ENCODE assay signal across 22 cellular contexts in genomic region chr9:7967851-7968250, GRCh38.
A peak's percentile ranks its signal among the peaks of the same experiment; 100 is the strongest.
DNase-seq lines count a peak whose midpoint lies in the region; ATAC-seq and TF ChIP-seq lines count a peak whose summit lies in the region.
"Had no signal": no experiment of that assay in that cellular context is flagged by ENCODE, and none has a peak within 500 bp of the region (broad histone marks: within the 10 kb centered on the region; RNA-seq: fewer than 3 reads in every experiment).

No MANE protein-coding gene starts in this region.

- TF ChIP-seq CTCF in DND-41 (IDR thresholded peaks at IDR 0.05; ENCODE audit: borderline replicate concordance, extremely low read depth, low read length, poor library complexity, severe bottlenecking) (no peak), progenitor cell of endocrine pancreas (IDR thresholded peaks at IDR 0.05; ENCODE audit: unreplicated experiment) (no peak)

- DNase-seq in DND-41 (no peak), NCI-H748 (lab: John Stamatoyannopoulos, UW; ENCODE audit: unreplicated experiment) (peak; percentile 71), iPS DF 19.7 (ENCODE audit: low read depth, low spot score) (peak; percentile 40), progenitor cell of endocrine pancreas (ENCODE audit: low spot score, unreplicated experiment) (no peak), KG1 (lab: John Stamatoyannopoulos, UW) (no peak), NAMALWA (ENCODE audit: low spot score) (no peak)
- DNase-seq: DMS79; esophagus squamous epithelium; GM23248; mesenchymal stem cell; NCI-H1105; NCI-H2107; NCI-H69; nephron progenitor cell; psoas muscle; stimulated activated CD4-positive, alpha-beta T cell treated with anti-CD3 and anti-CD28 coated beads, Interleukin-4, amount 100 ng/mL, for 4 hours; substantia nigra had no signal

- H3K27me3 ChIP-seq in DND-41 (ENCODE audit: insufficient read depth, low read length, poor library complexity) = no peaks in the 10 kb centered on the region
- H3K27me3 ChIP-seq: esophagus squamous epithelium had no signal

- no peaks in the 10 kb centered on the region for H3K27me3 Mint-ChIP-seq in progenitor cell of endocrine pancreas

- ATAC-seq in DND-41 (ENCODE audit: insufficient read depth, low read depth) (no peak), GM21381 (IDR thresholded peaks at IDR 0.05; ENCODE audit: unreplicated experiment) (no peak)
- ATAC-seq: Panc1, psoas muscle had no signal

- H3K4me3 Mint-ChIP-seq in progenitor cell of endocrine pancreas (ENCODE audit: low read depth) = no peak overlapping the region
- H3K4me3 Mint-ChIP-seq: IgD-negative memory B cell, nephron progenitor cell had no signal

- peaks cover 15% of the 10 kb centered on the region for H3K4me1 Mint-ChIP-seq in progenitor cell of endocrine pancreas (ENCODE audit: low read depth)

- H3K79me2 ChIP-seq in DND-41 (ENCODE audit: insufficient read depth, low read length) = no peaks in the 10 kb centered on the region

- no peak overlapping the region for H2AFZ ChIP-seq in DND-41 (ENCODE audit: low read depth, low read length)
- H2AFZ ChIP-seq: GM23248 had no signal

- peak overlapping the region; percentile 80 for H3K27ac Mint-ChIP-seq in progenitor cell of endocrine pancreas
- H3K27ac Mint-ChIP-seq: activated T-helper 2 cell treated with anti-CD3 and anti-CD28 coated beads, Interferon-gamma antibody, Interleukin-2, Interleukin-4, amounts not matched to agents 10 μg/mL and 5 μg/mL and 100 μg/mL, durations not matched to agents 14 hours and 24 hours and 36 hours; nephron progenitor cell had no signal

- H3K36me3 ChIP-seq in DND-41 (ENCODE audit: insufficient read depth, low read length) = no peaks in the 10 kb centered on the region
- H3K36me3 ChIP-seq: esophagus squamous epithelium had no signal

- no peaks in the 10 kb centered on the region for H3K9me3 ChIP-seq in DND-41 (ENCODE audit: insufficient read depth, low read length, severe bottlenecking)
- H3K9me3 ChIP-seq: esophagus squamous epithelium, psoas muscle had no signal

- H3K4me3 ChIP-seq in DND-41 (ENCODE audit: low read depth in 1 of 2, low read length in 2 of 2) = no peak overlapping the region
- H3K4me3 ChIP-seq: esophagus squamous epithelium, GM23248, psoas muscle, smooth muscle cell had no signal

- peaks cover 14% of the 10 kb centered on the region for H3K4me1 ChIP-seq in DND-41 (ENCODE audit: insufficient read depth, low read length)
- H3K4me1 ChIP-seq: esophagus squamous epithelium, psoas muscle had no signal

- peak overlapping the region; percentile 49 for H3K27ac ChIP-seq in DND-41 (ENCODE audit: low read length)
- H3K27ac ChIP-seq: esophagus squamous epithelium, GM23248, psoas muscle had no signal

- no peak overlapping the region for H3K4me2 ChIP-seq in DND-41 (ENCODE audit: insufficient read depth, low read length)
- H3K4me2 ChIP-seq: smooth muscle cell had no signal

- peaks cover 3% of the 10 kb centered on the region for H3K36me3 Mint-ChIP-seq in progenitor cell of endocrine pancreas (ENCODE audit: insufficient read depth)

- no peak overlapping the region for H3K9ac ChIP-seq in DND-41 (ENCODE audit: low read depth, low read length)
- H3K9ac ChIP-seq: GM23248 had no signal

- H4K20me1 ChIP-seq in DND-41 (ENCODE audit: insufficient read depth, low read length) = no peaks in the 10 kb centered on the region

- peaks cover 9% of the 10 kb centered on the region for H3K9me3 Mint-ChIP-seq in progenitor cell of endocrine pancreas (ENCODE audit: low read depth)
- H3K9me3 Mint-ChIP-seq: nephron progenitor cell had no signal

Comparison
In these comparisons a context has a peak if more than half of its experiments do, and no peak if none do; other contexts are left out.
1. DNase-seq: peak in NCI-H748 (single experiment) and iPS DF 19.7 (single experiment); none in DND-41 (single experiment), progenitor cell of endocrine pancreas (single experiment), KG1 (single experiment) and NAMALWA (single experiment).